8 cellular contexts compared by ENCODE assay signal in the genomic region with DNA sequence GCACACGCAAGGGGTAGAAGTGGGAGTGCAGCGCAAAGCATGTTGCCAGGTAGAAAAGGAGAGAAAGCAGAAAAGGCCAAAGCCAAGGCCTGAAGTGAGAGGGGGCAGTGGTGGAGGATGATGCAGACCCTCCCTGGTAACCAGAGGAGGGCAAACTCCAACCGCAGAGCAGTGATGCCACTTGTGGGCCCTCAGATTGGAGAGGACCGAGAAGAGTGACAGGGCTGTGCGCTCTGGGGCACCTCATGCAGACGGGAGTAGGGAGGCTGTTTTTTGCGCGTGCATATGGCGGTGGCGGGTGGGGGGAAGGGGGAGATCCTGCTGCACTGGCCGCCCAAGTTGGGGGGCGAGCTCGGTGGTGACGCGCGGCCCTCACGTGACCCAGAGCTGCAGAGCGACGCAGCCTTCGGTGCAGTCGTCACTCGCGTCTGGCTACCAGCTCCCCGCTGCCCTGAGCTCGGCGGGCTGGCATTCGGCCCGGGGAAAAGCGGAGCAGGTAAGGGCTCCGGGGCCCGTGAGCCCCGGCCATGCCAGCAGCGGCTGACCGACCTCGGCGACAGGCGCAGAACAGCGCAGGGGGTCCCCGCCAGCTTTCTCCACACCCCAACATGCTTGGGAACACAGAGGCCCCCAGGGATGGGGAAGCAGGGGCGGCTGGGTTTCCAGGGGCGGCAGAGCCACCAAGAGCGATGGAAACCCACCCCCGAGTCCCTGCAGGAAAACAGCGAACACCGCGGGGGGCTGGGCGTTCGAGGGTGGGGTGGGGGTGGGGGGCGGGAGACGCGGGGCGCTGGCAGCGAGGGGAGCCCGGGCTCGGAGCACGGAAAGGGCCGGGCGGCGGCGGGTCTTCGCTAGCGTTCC. TPM values are rescaled to one million over a fixed set of nuclear protein-coding genes. Genes with fewer than 3 reads are reported as not detected.
DNase-seq lines count a peak whose midpoint lies in the region; ATAC-seq and TF ChIP-seq lines count a peak whose summit lies in the region.

A gene (plus strand): TSS at position 421 of the 861 bp plus-strand sequence. CDS start 984 bp downstream, outside the sequence.

- 29% methylated on average over 19 of the region's 62 CpGs for WGBS in mammary epithelial cell (ENCODE audit: low coverage, missing lambda C conversion rate)

- TF ChIP-seq CTCF in Loucy (conservative IDR thresholded peaks at IDR 0.05; ENCODE audit: low read length) (no peak), mammary epithelial cell (conservative IDR thresholded peaks at IDR 0.05 in 1 of 2, IDR thresholded peaks at IDR 0.05 in 1 of 2; ENCODE audit: extremely low read depth in 1 of 2, insufficient read depth in 1 of 2, low read depth in 1 of 2, low read length in 2 of 2) (no peak)

- H3K9ac ChIP-seq in Loucy (ENCODE audit: low read depth, low read length, poor library complexity, severe bottlenecking), result peak within 1 kb of the TSS; percentile 84
- H3K9ac ChIP-seq in mammary epithelial cell (ENCODE audit: insufficient read depth, low read length), result peak within 1 kb of the TSS; percentile 73

- H3K4me1 ChIP-seq in Loucy (ENCODE audit: insufficient read depth, low read length, poor library complexity, severe bottlenecking) (peaks cover 9% of the 10 kb centered on the region), mammary epithelial cell (ENCODE audit: insufficient read depth, low read length) (peaks cover 7% of the 10 kb centered on the region)

- intact Hi-C loops in mammary epithelial cell (cut with micrococcal nuclease), result loop anchor here (2.0 kb wide), 3 partner anchors 22 to 76 kb away; no protein-coding TSS in a partner anchor

- no peak within 1 kb of the TSS for H3K27ac Mint-ChIP-seq in T-helper 17 cell

- no TSS peak for BruUV-seq in mammary epithelial cell (replicated peaks; lab: Mats Ljungman, UMichigan)

- H3K79me2 ChIP-seq in Loucy (ENCODE audit: insufficient read depth, low read length) (peaks cover 18% of the 10 kb centered on the region; the same call in 1 of the 2 replicates), mammary epithelial cell (ENCODE audit: insufficient read depth, low read length) (peaks cover 5% of the 10 kb centered on the region)

- H3K36me3 Mint-ChIP-seq in T-helper 17 cell (ENCODE audit: low read depth), result no peaks in the 10 kb centered on the region

- H3K27me3 ChIP-seq in Loucy (ENCODE audit: insufficient read depth, low read length, poor library complexity, severe bottlenecking) (no peaks in the 10 kb centered on the region), mammary epithelial cell (ENCODE audit: insufficient read depth, low read length) (no peaks in the 10 kb centered on the region)

- ATAC-seq in T-helper 17 cell, result peak; percentile 61
- ATAC-seq in GM21526 (IDR thresholded peaks at IDR 0.05; ENCODE audit: low FRiP score, unreplicated experiment), result no peak
- ATAC-seq in HG03521 (IDR thresholded peaks at IDR 0.05; ENCODE audit: unreplicated experiment), result no peak

- dilution Hi-C loops in mammary epithelial cell (cut with HindIII; ENCODE audit: low sequenced_read_pairs), result no loop called here

- H3F3A ChIP-seq in Loucy (ENCODE audit: low read depth), result no peaks in the 10 kb centered on the region

- peaks cover 11% of the 10 kb centered on the region for H3K27me3 Mint-ChIP-seq in T-helper 17 cell

- H3K9me3 ChIP-seq in Loucy (ENCODE audit: insufficient read depth, low read depth, low read length), result no peaks in the 10 kb centered on the region
- H3K9me3 ChIP-seq in T-helper 17 cell (ENCODE audit: control insufficient read depth, low read length, poor library complexity, severe bottlenecking), result no peaks in the 10 kb centered on the region
- no peaks in the 10 kb centered on the region for H3K9me3 ChIP-seq in mammary epithelial cell (replicated peaks; ENCODE audit: insufficient read depth, low read length)

- peak within 1 kb of the TSS; percentile 89 for H3K4me2 ChIP-seq in Loucy (ENCODE audit: low read depth, low read length, poor library complexity, severe bottlenecking)
- peak within 1 kb of the TSS; percentile 66 for H3K4me2 ChIP-seq in mammary epithelial cell (ENCODE audit: insufficient read depth, low read depth, low read length)

- DNase-seq in COR-L47 (lab: John Stamatoyannopoulos, UW) (peak; percentile 70), T-helper 17 cell (peak in 2 of 3 donors; percentile 10), mammary epithelial cell (no peak), iPS DF 19.7 (ENCODE audit: low read depth, low spot score) (peak; percentile 50), putamen (ENCODE audit: low spot score) (peak; percentile 53)

- H3K36me3 ChIP-seq in Loucy (ENCODE audit: insufficient read depth, low read length) (no peaks in the 10 kb centered on the region), mammary epithelial cell (ENCODE audit: insufficient read depth, low read length) (peaks cover 2% of the 10 kb centered on the region)

- peak within 1 kb of the TSS; percentile 84 for H3K4me3 Mint-ChIP-seq in T-helper 17 cell

- H3K4me1 Mint-ChIP-seq in T-helper 17 cell, result peaks cover 6% of the 10 kb centered on the region

- peak within 1 kb of the TSS; percentile 55 for H3K27ac ChIP-seq in mammary epithelial cell (ENCODE audit: insufficient read depth, low read depth, low read length)

- H3K9me2 ChIP-seq in Loucy (replicated peaks; ENCODE audit: low read depth, low read length), result no peaks in the 10 kb centered on the region

- CTCF ChIA-PET in mammary epithelial cell (lab: Charles Lee; ENCODE audit: low non-redundant PET), result no interaction called here

- H3K4me3 ChIP-seq in Loucy (ENCODE audit: low read length, poor library complexity, severe bottlenecking) (peak within 1 kb of the TSS; percentile 87), mammary epithelial cell (replicated peaks in 1 of 3; ENCODE audit: insufficient read depth in 1 of 3, low read depth in 2 of 3, low read length in 3 of 3) (peak within 1 kb of the TSS; percentile 60 to 69 (median 66))

- H4K20me1 ChIP-seq in Loucy (ENCODE audit: insufficient read depth, low read length, poor library complexity, severe bottlenecking), result no peaks in the 10 kb centered on the region
- H4K20me1 ChIP-seq in mammary epithelial cell (ENCODE audit: insufficient read depth, low read length), result no peaks in the 10 kb centered on the region

- in situ Hi-C loops in mammary epithelial cell (cut with MboI; ENCODE audit: low sequenced_read_pairs in 2 of 2), result no loop called here

- peak within 1 kb of the TSS; percentile 60 for H2AFZ ChIP-seq in Loucy (ENCODE audit: low read length)
- H2AFZ ChIP-seq in mammary epithelial cell (ENCODE audit: low read depth, low read length), result peak within 1 kb of the TSS; percentile 90

RNA-seq across cellular contexts. Expression of the gene that starts here (rescaled TPM):
- total RNA-seq in T-helper 17 cell, result 10 to 100 TPM in 1 of 2 donors, 1 to 10 TPM in 1; 5.7 to 32.0 TPM
- 100 to 1,000 TPM in 1 of 2 donors, 10 to 100 TPM in 1; 93.4 to 146 TPM for total RNA-seq in mammary epithelial cell
- 124 TPM for polyA plus RNA-seq in mammary epithelial cell
- 42.6 TPM for polyA minus RNA-seq in mammary epithelial cell
